Comparison of ENCODE assay signal across 8 cellular contexts in genomic region chr17:43943769-43944418, GRCh38. TPM values are rescaled to one million over a fixed set of nuclear protein-coding genes. Genes with fewer than 3 reads are reported as not detected.
DNase-seq lines count a peak whose midpoint lies in the region; ATAC-seq and TF ChIP-seq lines count a peak whose summit lies in the region.

No MANE protein-coding gene starts in this region.

- H3K4me3 ChIP-seq in DND-41 (ENCODE audit: low read depth in 1 of 2, low read length in 2 of 2), result no peak overlapping the region

- H3K4me2 ChIP-seq in DND-41 (ENCODE audit: insufficient read depth, low read length), result no peak overlapping the region

- H3K4me3 Mint-ChIP-seq in naive B cell, result no peak overlapping the region

- no peaks in the 10 kb centered on the region for H3K9me3 ChIP-seq in DND-41 (ENCODE audit: insufficient read depth, low read length, severe bottlenecking)

- no peaks in the 10 kb centered on the region for H3K9me3 Mint-ChIP-seq in naive B cell

- H3K27ac Mint-ChIP-seq in naive B cell, result no peak overlapping the region

- peaks cover 0 to 7% (median 4%) of the 10 kb centered on the region in 3 donors for H3K4me1 Mint-ChIP-seq in naive B cell

- peaks cover 9% of the 10 kb centered on the region for H3K27me3 ChIP-seq in DND-41 (ENCODE audit: insufficient read depth, low read length, poor library complexity)

- H3K9ac ChIP-seq in DND-41 (ENCODE audit: low read depth, low read length), result no peak overlapping the region

- no peaks in the 10 kb centered on the region for H3K4me1 ChIP-seq in DND-41 (ENCODE audit: insufficient read depth, low read length)

- H3K79me2 ChIP-seq in DND-41 (ENCODE audit: insufficient read depth, low read length), result no peaks in the 10 kb centered on the region

- no peaks in the 10 kb centered on the region for H3K36me3 Mint-ChIP-seq in naive B cell

- DNase-seq in DND-41 (peak; percentile 78), HuH-7.5 (ENCODE audit: low spot score) (peak; percentile 72), OCI-M2 (lab: John Stamatoyannopoulos, UW; ENCODE audit: unreplicated experiment) (peak; percentile 8), activated T-cell treated with anti-CD3 and anti-CD28 coated beads for 24 hours (ENCODE audit: low read depth) (peak; percentile 69), erythroblast (lab: John Stamatoyannopoulos, UW) (peak; percentile 78 to 90), naive B cell (peak; percentile 64)
- peak; percentile 41 to 61 for DNase-seq in stimulated activated CD8-positive, alpha-beta memory T cell treated with anti-CD3 and anti-CD28 coated beads, Interleukin-7, amount 100 ng/mL, for 4 hours (ENCODE audit: low read depth in 2 of 2)

- H2AFZ ChIP-seq in DND-41 (ENCODE audit: low read depth, low read length), result no peak overlapping the region

- H3K27ac ChIP-seq in DND-41 (ENCODE audit: low read length), result no peak overlapping the region

- TF ChIP-seq CTCF in DND-41 (IDR thresholded peaks at IDR 0.05; ENCODE audit: borderline replicate concordance, extremely low read depth, low read length, poor library complexity, severe bottlenecking), result peak; percentile 93

- peaks cover 15 to 53% (median 45%) of the 10 kb centered on the region in 3 donors for H3K27me3 Mint-ChIP-seq in naive B cell

- H4K20me1 ChIP-seq in DND-41 (ENCODE audit: insufficient read depth, low read length), result peaks cover 4% of the 10 kb centered on the region; the same call in 1 of the 2 replicates

- no peaks in the 10 kb centered on the region for H3K36me3 ChIP-seq in DND-41 (ENCODE audit: insufficient read depth, low read length)

- TF ChIP-seq POLR2A in erythroblast (IDR thresholded peaks at IDR 0.05; ENCODE audit: low read length), result no peak

- ATAC-seq in DND-41 (ENCODE audit: insufficient read depth, low read depth), result peak; percentile 93
- ATAC-seq in naive B cell (ENCODE audit: low read depth in 2 of 2), result peak; percentile 87 to 93
- ATAC-seq in GM18907 (IDR thresholded peaks at IDR 0.05; ENCODE audit: unreplicated experiment), result no peak

RNA-seq across cellular contexts. Expression of gene PPY, which starts 1.6 kb away (rescaled TPM):
- polyA plus RNA-seq in naive B cell (ENCODE audit: low read depth in 6 of 6), result not detected

RNA-seq across cellular contexts. Expression of gene PYY, which starts 9.8 kb away (rescaled TPM):
- polyA plus RNA-seq in naive B cell (ENCODE audit: low read depth in 6 of 6), result not detected

RNA-seq across cellular contexts. Expression of gene MPP2, which starts 36.6 kb away (rescaled TPM):
- polyA plus RNA-seq in naive B cell (ENCODE audit: low read depth in 6 of 6), result under 1 TPM in 1 of 6 donors, not detected in 5; 0.18 TPM

Comparison
In these comparisons a context has a peak if more than half of its experiments do, and no peak if none do; other contexts are left out.
1. DNase-seq: peak in every context shown above with its lines; median percentile 84 in erythroblast; 78 in DND-41; 72 in HuH-7.5; 69 in activated T-cell treated with anti-CD3 and anti-CD28 coated beads for 24 hours; 64 in naive B cell; 51 in stimulated activated CD8-positive, alpha-beta memory T cell treated with anti-CD3 and anti-CD28 coated beads, Interleukin-7, amount 100 ng/mL, for 4 hours; 8 in OCI-M2.